Comparison of ENCODE assay signal across 18 cellular contexts in the genomic region with DNA sequence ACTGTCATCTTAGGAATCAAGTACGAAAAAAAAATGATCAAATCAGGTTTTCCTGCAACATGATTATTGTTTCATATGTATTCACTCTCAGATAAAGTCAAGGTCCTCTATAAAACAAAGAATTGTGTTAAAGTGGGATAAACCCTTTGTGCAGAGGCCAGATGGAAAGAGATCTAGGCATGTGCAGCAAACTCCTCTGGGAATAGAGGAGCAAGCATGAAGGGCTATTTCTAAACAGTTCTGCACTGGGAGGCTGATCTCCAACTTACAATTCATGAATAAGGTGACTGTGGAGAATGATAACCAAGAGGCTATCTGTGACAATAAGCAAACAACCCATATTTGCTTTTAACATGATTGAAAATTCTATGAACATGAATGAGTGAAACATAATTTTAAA. TPM values are rescaled to one million over a fixed set of nuclear protein-coding genes. Genes with fewer than 3 reads are reported as not detected.
A peak's percentile ranks its signal among the peaks of the same experiment; 100 is the strongest.
DNase-seq lines count a peak whose midpoint lies in the region; ATAC-seq and TF ChIP-seq lines count a peak whose summit lies in the region.
"Had no signal": no experiment of that assay in that cellular context is flagged by ENCODE, and none has a peak within 500 bp of the region (broad histone marks: within the 10 kb centered on the region; RNA-seq: fewer than 3 reads in every experiment).

No MANE protein-coding gene starts in this region.

- intact Hi-C loops in thyroid gland (cut with DNase I): no loop called here

- no peaks in the 10 kb centered on the region for H3K36me3 ChIP-seq in thyroid gland

- no peaks in the 10 kb centered on the region for H3K27me3 ChIP-seq in thyroid gland

- no peak for TF ChIP-seq POLR2A in thyroid gland (IDR thresholded peaks at IDR 0.05)

- TF ChIP-seq CTCF in thyroid gland (IDR thresholded peaks at IDR 0.05): no peak

- no peak for ATAC-seq in HG02970 (IDR thresholded peaks at IDR 0.05; ENCODE audit: low FRiP score, unreplicated experiment)
- ATAC-seq in GM21447 (IDR thresholded peaks at IDR 0.05; ENCODE audit: unreplicated experiment): no peak
- ATAC-seq: effector memory CD8-positive, alpha-beta T cell had no signal

- DNase-seq in DMS 273 treated with DMSO at 0.1 percent for 48 hours (lab: John Stamatoyannopoulos, UW): peak; percentile 53
- peak; percentile 15 for DNase-seq in NCI-H1436 treated with DMSO at 0.1 percent for 48 hours (lab: John Stamatoyannopoulos, UW)
- peak; percentile 27 to 55 for DNase-seq in NCI-H526 (lab: John Stamatoyannopoulos, UW)
- DNase-seq in myocyte (ENCODE audit: low read depth): peak; percentile 35
- DNase-seq in caudate nucleus (lab: John Stamatoyannopoulos, UW): no peak
- no peak for DNase-seq in thyroid gland
- DNase-seq: activated CD4-positive, alpha-beta T cell treated with anti-CD3 and anti-CD28 coated beads, Interleukin-2, amount 50 U/mL, for 4 hours; Caco-2; cerebellar nuclear complex; effector memory CD8-positive, alpha-beta T cell; Kasumi-1; NCI-H2029; posterior cingulate gyrus; stimulated activated CD4-positive, alpha-beta T cell treated with anti-CD3 and anti-CD28 coated beads, Interleukin-4, amount 100 ng/mL, for 1 hour had no signal

- 87 to 90% methylated on average over 1 of the region's 1 CpG for WGBS in thyroid gland, 2 donors

- H3K27ac ChIP-seq in caudate nucleus (ENCODE audit: low read depth, low read length) (no peak overlapping the region), thyroid gland (no peak overlapping the region)
- H3K27ac ChIP-seq: skin epidermis had no signal

- peaks cover 14 to 17% of the 10 kb centered on the region in 2 donors for H3K4me1 ChIP-seq in thyroid gland
- H3K4me1 ChIP-seq: Caco-2 had no signal

- H3K9me3 ChIP-seq in thyroid gland: no peaks in the 10 kb centered on the region
- H3K9me3 ChIP-seq: Caco-2 had no signal

- H3K4me3 ChIP-seq in thyroid gland (replicated peaks in 1 of 3): no peak overlapping the region
- H3K4me3 ChIP-seq: lung, skin epidermis had no signal

RNA-seq across cellular contexts. Expression of gene WDFY3, which starts 2.4 kb away (rescaled TPM):
- 46.3 and 69.6 TPM in 2 replicates for total RNA-seq in myocyte
- polyA plus RNA-seq in myocyte (2012): 25.0 TPM
- total RNA-seq in thyroid gland: 100 to 1,000 TPM; 103 to 141 (median 121) TPM

Comparison
In these comparisons a context has a peak if more than half of its experiments do, and no peak if none do; other contexts are left out.
1. DNase-seq: peak in DMS 273 treated with DMSO at 0.1 percent for 48 hours (single experiment), NCI-H1436 treated with DMSO at 0.1 percent for 48 hours (single experiment), NCI-H526 (2 of 2) and myocyte (single experiment); none in caudate nucleus (0 of 61) and thyroid gland (0 of 2).